16 cellular contexts compared by ENCODE assay signal in the genomic region with DNA sequence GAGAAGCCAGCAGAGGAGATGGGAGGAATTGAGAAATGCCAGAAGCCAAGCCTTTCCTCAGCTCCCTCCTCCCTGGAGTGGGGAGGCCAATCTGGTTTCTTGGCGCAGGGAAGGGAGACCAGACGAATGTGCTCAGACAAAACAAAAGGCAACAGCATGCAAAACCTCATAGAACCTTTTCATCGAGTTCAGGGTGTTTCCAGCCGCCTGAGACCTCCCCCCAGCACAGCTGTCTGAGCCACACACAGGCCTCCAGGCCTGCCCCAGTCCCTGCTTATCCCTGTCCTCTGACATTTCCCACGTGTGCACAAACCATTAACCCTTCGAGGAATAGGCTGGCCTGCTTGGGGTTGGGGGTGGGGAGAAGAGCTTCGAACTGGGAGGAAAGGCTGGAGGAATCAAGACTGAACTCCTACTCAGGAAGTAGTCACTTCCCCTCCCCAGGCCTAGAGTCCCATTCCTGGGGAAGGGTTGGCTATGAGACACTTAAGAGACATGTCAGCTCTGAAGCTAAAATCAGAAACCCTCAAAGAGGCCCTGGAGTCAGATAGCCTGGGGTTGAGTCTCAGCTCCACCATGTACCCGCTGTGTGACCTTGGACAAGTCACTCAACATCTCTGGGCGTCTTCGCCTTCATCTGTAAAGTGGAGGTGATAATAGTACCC. TPM values are rescaled to one million over a fixed set of nuclear protein-coding genes. Genes with fewer than 3 reads are reported as not detected.
DNase-seq lines count a peak whose midpoint lies in the region; ATAC-seq and TF ChIP-seq lines count a peak whose summit lies in the region.
"Had no signal": no experiment of that assay in that cellular context is flagged by ENCODE, and none has a peak within 500 bp of the region (broad histone marks: within the 10 kb centered on the region; RNA-seq: fewer than 3 reads in every experiment).

No MANE protein-coding gene starts in this region.

- WGBS in right cardiac atrium = 46% methylated on average over 10 of the region's 10 CpGs

- H3K4me1 Mint-ChIP-seq in activated CD4-positive, alpha-beta memory T cell treated with anti-CD3 and anti-CD28 coated beads, Interleukin-2, amount 10 ng/mL, durations not matched to agents 7 days and 5 days = no peaks in the 10 kb centered on the region

- peaks cover 0 to 37% of the 10 kb centered on the region in 2 donors for H3K36me3 ChIP-seq in gastrocnemius medialis

- TF ChIP-seq CTCF in astrocyte of the cerebellum (IDR thresholded peaks at IDR 0.05; ENCODE audit: low read depth, low read length, missing control alignments) (no peak), gastrocnemius medialis (IDR thresholded peaks at IDR 0.05 in 4 of 5, conservative IDR thresholded peaks at IDR 0.05 in 1 of 5) (no peak)

- no peaks in the 10 kb centered on the region for H3K36me3 Mint-ChIP-seq in activated CD4-positive, alpha-beta memory T cell treated with anti-CD3 and anti-CD28 coated beads, Interleukin-2, amount 10 ng/mL, durations not matched to agents 7 days and 5 days (ENCODE audit: low read depth)

- in situ Hi-C loops in astrocyte of the cerebellum (cut with HindIII; ENCODE audit: low sequenced_read_pairs) (no loop called here), gastrocnemius medialis (cut with MboI; ENCODE audit: low sequenced_read_pairs in 4 of 4) (no loop called here)

- intact Hi-C loops in right cardiac atrium (cut with DNase I) (no loop called here), gastrocnemius medialis (cut with DNase I; ENCODE audit: low total_unique reads) (no loop called here)

- POLR2A ChIA-PET in activated CD4-positive, alpha-beta memory T cell treated with anti-CD3 and anti-CD28 coated beads, Interleukin-2, amount 10 ng/mL, durations not matched to agents 7 days and 5 days (lab: Charles Lee) = no interaction called here

- H3K27ac Mint-ChIP-seq in activated CD4-positive, alpha-beta memory T cell treated with anti-CD3 and anti-CD28 coated beads, Interleukin-2, amount 10 ng/mL, durations not matched to agents 7 days and 5 days = no peak overlapping the region
- H3K27ac Mint-ChIP-seq: naive thymus-derived CD4-positive, alpha-beta T cell had no signal

- no peaks in the 10 kb centered on the region for H3K9me3 Mint-ChIP-seq in activated CD4-positive, alpha-beta memory T cell treated with anti-CD3 and anti-CD28 coated beads, Interleukin-2, amount 10 ng/mL, durations not matched to agents 7 days and 5 days

- H3K4me1 ChIP-seq in right cardiac atrium (ENCODE audit: control insufficient read depth, insufficient read depth, low read length) (peaks cover 5% of the 10 kb centered on the region), gastrocnemius medialis (peaks cover 4 to 9% of the 10 kb centered on the region in 2 donors)

- peaks cover 50% of the 10 kb centered on the region for H3K27me3 Mint-ChIP-seq in activated CD4-positive, alpha-beta memory T cell treated with anti-CD3 and anti-CD28 coated beads, Interleukin-2, amount 10 ng/mL, durations not matched to agents 7 days and 5 days

- ATAC-seq in right cardiac atrium (peak; percentile 52 to 63), gastrocnemius medialis (peak in 1 of 2 donors; percentile 19), HG02840 (IDR thresholded peaks at IDR 0.05; ENCODE audit: low FRiP score, unreplicated experiment) (no peak)
- ATAC-seq: gastroesophageal sphincter; naive thymus-derived CD4-positive, alpha-beta T cell had no signal

- no peak for TF ChIP-seq POLR2A in gastrocnemius medialis (IDR thresholded peaks at IDR 0.05)

- no peaks in the 10 kb centered on the region for H3K9me3 ChIP-seq in right cardiac atrium (ENCODE audit: control insufficient read depth, low read length)
- H3K9me3 ChIP-seq in gastrocnemius medialis = no peaks in the 10 kb centered on the region
- H3K9me3 ChIP-seq: gastroesophageal sphincter, testis had no signal

- H3K27me3 ChIP-seq in right cardiac atrium (ENCODE audit: control insufficient read depth, insufficient read depth) (no peaks in the 10 kb centered on the region), gastrocnemius medialis (no peaks in the 10 kb centered on the region)
- H3K27me3 ChIP-seq: testis had no signal

- CTCF ChIA-PET in activated CD4-positive, alpha-beta memory T cell treated with anti-CD3 and anti-CD28 coated beads, Interleukin-2, amount 10 ng/mL, durations not matched to agents 7 days and 5 days (lab: Charles Lee) = interaction anchor here (0.9 kb wide), 1 partner anchor 12 kb away, joined by 3 read pairs; no protein-coding TSS in a partner anchor

- H3K27ac ChIP-seq in right cardiac atrium (ENCODE audit: low read length) (peak overlapping the region; percentile 38), gastrocnemius medialis (peak overlapping the region; percentile 64 to 80 (median 70))
- H3K27ac ChIP-seq: testis had no signal

- no peak overlapping the region for H3K4me3 Mint-ChIP-seq in activated CD4-positive, alpha-beta memory T cell treated with anti-CD3 and anti-CD28 coated beads, Interleukin-2, amount 10 ng/mL, durations not matched to agents 7 days and 5 days
- H3K4me3 Mint-ChIP-seq: naive thymus-derived CD4-positive, alpha-beta T cell had no signal

- peak; percentile 91 for DNase-seq in ELF-1 (ENCODE audit: low read depth, low spot score)
- DNase-seq in astrocyte of the cerebellum (ENCODE audit: low read depth) = peak; percentile 80
- DNase-seq in right cardiac atrium = peak in 2 of 3 donors; percentile 40 to 58
- peak in 1 of 2 donors; percentile 31 for DNase-seq in gastrocnemius medialis
- DNase-seq in activated CD4-positive, alpha-beta memory T cell treated with anti-CD3 and anti-CD28 coated beads, Interleukin-2, amount 10 ng/mL, durations not matched to agents 7 days and 5 days = no peak
- DNase-seq in NCI-H446 (lab: John Stamatoyannopoulos, UW) = no peak
- no peak for DNase-seq in NCI-H774 (lab: John Stamatoyannopoulos, UW)
- DNase-seq: activated CD4-positive, alpha-beta T cell treated with anti-CD3 and anti-CD28 coated beads, Interleukin-2, amount 50 U/mL, for 4 hours; amygdala; naive thymus-derived CD4-positive, alpha-beta T cell; NCI-H2081; SHP77; stimulated activated CD4-positive, alpha-beta T cell treated with anti-CD3 and anti-CD28 coated beads, Interleukin-4, amount 100 ng/mL, for 4 hours; testis had no signal

- peak overlapping the region; percentile 11 for H3K4me3 ChIP-seq in astrocyte of the cerebellum (ENCODE audit: low read depth, low read length)
- H3K4me3 ChIP-seq in right cardiac atrium (ENCODE audit: low read length) = no peak overlapping the region
- H3K4me3 ChIP-seq in gastrocnemius medialis = no peak overlapping the region
- H3K4me3 ChIP-seq: gastroesophageal sphincter had no signal

RNA-seq across cellular contexts. Expression of gene TBX3, which starts 10.7 kb away (rescaled TPM):
- total RNA-seq in right cardiac atrium (10 to 100 TPM in 1 of 4 donors, 1 to 10 TPM in 3; 7.6 to 19.0 (median 9.0) TPM), gastrocnemius medialis (10 to 100 TPM in 3 of 4 donors, 1 to 10 TPM in 1; 7.5 to 16.7 (median 11.9) TPM)
- 13.9 TPM for polyA plus RNA-seq in right cardiac atrium
- not detected for total RNA-seq in activated CD4-positive, alpha-beta memory T cell treated with anti-CD3 and anti-CD28 coated beads, Interleukin-2, amount 10 ng/mL, durations not matched to agents 7 days and 5 days
- total RNA-seq: naive thymus-derived CD4-positive, alpha-beta T cell had no signal
- polyA plus RNA-seq: naive thymus-derived CD4-positive, alpha-beta T cell had no signal

Comparison
In these comparisons a context has a peak if more than half of its experiments do, and no peak if none do; other contexts are left out.
1. DNase-seq: peak in ELF-1 (single experiment), astrocyte of the cerebellum (single experiment) and right cardiac atrium (2 of 3); none in activated CD4-positive, alpha-beta memory T cell treated with anti-CD3 and anti-CD28 coated beads, Interleukin-2, amount 10 ng/mL, durations not matched to agents 7 days and 5 days (single experiment), NCI-H446 (0 of 2) and NCI-H774 (single experiment).
2. RNA of gene TBX3, which starts 10.7 kb away (total RNA-seq): 7.5 to 16.7 TPM in gastrocnemius medialis and 7.6 to 19.0 TPM in right cardiac atrium; not detected in activated CD4-positive, alpha-beta memory T cell treated with anti-CD3 and anti-CD28 coated beads, Interleukin-2, amount 10 ng/mL, durations not matched to agents 7 days and 5 days; every median in the first group is over 4 times any median in the second.